ENCODE assay signal across 26 cellular contexts in genomic region chr6:1337791-1338190, GRCh38. TPM values are rescaled to one million over a fixed set of nuclear protein-coding genes. Genes with fewer than 3 reads are reported as not detected.
"Had no signal": no experiment of that assay in that cellular context is flagged by ENCODE, and none has a peak within 500 bp of the region (broad histone marks: within the 10 kb centered on the region; RNA-seq: fewer than 3 reads in every experiment).

No MANE protein-coding gene starts in this region.

- H3K4me1 Mint-ChIP-seq: activated naive CD8-positive, alpha-beta T cell treated with anti-CD3 and anti-CD28 coated beads for 36 hours; central memory CD8-positive, alpha-beta T cell; naive B cell; stimulated activated effector memory CD8-positive, alpha-beta T cell treated with anti-CD3 and anti-CD28 coated beads, Interleukin-12 subunit alpha, Interleukin-12 subunit beta, amount 100 ng/mL, for 72 hours; stimulated activated naive CD8-positive, alpha-beta T cell treated with anti-CD3 and anti-CD28 coated beads, Interleukin-15, amount 100 ng/mL, for 72 hours had no signal

- H3K4me3 Mint-ChIP-seq: activated naive CD8-positive, alpha-beta T cell treated with anti-CD3 and anti-CD28 coated beads for 36 hours; activated T-cell treated with anti-CD3 and anti-CD28 coated beads, Interleukin-2, amount 50 U/mL, for 4 hours; central memory CD8-positive, alpha-beta T cell; stimulated activated effector memory CD8-positive, alpha-beta T cell treated with anti-CD3 and anti-CD28 coated beads, Interleukin-12 subunit alpha, Interleukin-12 subunit beta, amount 100 ng/mL, for 72 hours; stimulated activated naive CD8-positive, alpha-beta T cell treated with anti-CD3 and anti-CD28 coated beads, Interleukin-15, amount 100 ng/mL, for 72 hours; WTC11 had no signal

- DNase-seq: activated naive CD4-positive, alpha-beta T cell; activated naive CD8-positive, alpha-beta T cell treated with anti-CD3 and anti-CD28 coated beads for 36 hours; activated T-cell treated with anti-CD3 and anti-CD28 coated beads, Interleukin-2, amount 50 U/mL, for 4 hours; amniotic stem cell; effector memory CD4-positive, alpha-beta T cell; foreskin keratinocyte; lower lobe of right lung; naive B cell; nucleus accumbens; right lobe of liver; small intestine; stimulated activated CD4-positive, alpha-beta T cell treated with anti-CD3 and anti-CD28 coated beads, Interleukin-2, amount 100 ng/mL, for 24 hours; stimulated activated naive CD8-positive, alpha-beta T cell treated with anti-CD3 and anti-CD28 coated beads, Interleukin-15, amount 100 ng/mL, for 72 hours; tibial artery had no signal

- H3K36me3 ChIP-seq: breast epithelium, lower lobe of right lung, right lobe of liver, tibial artery had no signal

- H3K4me3 ChIP-seq: breast epithelium, lower lobe of right lung, right lobe of liver, tibial artery had no signal

- H3K27ac Mint-ChIP-seq: activated naive CD8-positive, alpha-beta T cell treated with anti-CD3 and anti-CD28 coated beads for 36 hours; activated T-helper 2 cell treated with anti-CD3 and anti-CD28 coated beads, Interferon-gamma antibody, Interleukin-2, Interleukin-4, amounts not matched to agents 10 μg/mL and 5 μg/mL and 100 μg/mL, durations not matched to agents 14 hours and 24 hours and 36 hours; naive B cell; stimulated activated effector memory CD8-positive, alpha-beta T cell treated with anti-CD3 and anti-CD28 coated beads, Interleukin-12 subunit alpha, Interleukin-12 subunit beta, amount 100 ng/mL, for 72 hours; stimulated activated naive CD8-positive, alpha-beta T cell treated with anti-CD3 and anti-CD28 coated beads, Interleukin-15, amount 100 ng/mL, for 72 hours; WTC11 had no signal

- H3K4me1 ChIP-seq: parathyroid adenoma, tibial artery had no signal

- H3K27ac ChIP-seq: breast epithelium, foreskin keratinocyte, lower lobe of right lung, parathyroid adenoma, right lobe of liver, tibial artery had no signal

- H3K9me3 ChIP-seq: breast epithelium, lower lobe of right lung, right lobe of liver, tibial artery had no signal

- H3K9me3 Mint-ChIP-seq: activated naive CD8-positive, alpha-beta T cell treated with anti-CD3 and anti-CD28 coated beads for 36 hours; activated T-cell treated with anti-CD3 and anti-CD28 coated beads, Interleukin-2, amount 50 U/mL, for 4 hours; activated T-helper 2 cell treated with anti-CD3 and anti-CD28 coated beads, Interferon-gamma antibody, Interleukin-2, Interleukin-4, amounts not matched to agents 10 μg/mL and 5 μg/mL and 100 μg/mL, durations not matched to agents 14 hours and 24 hours and 36 hours; central memory CD8-positive, alpha-beta T cell; stimulated activated effector memory CD8-positive, alpha-beta T cell treated with anti-CD3 and anti-CD28 coated beads, Interleukin-12 subunit alpha, Interleukin-12 subunit beta, amount 100 ng/mL, for 72 hours; stimulated activated naive CD8-positive, alpha-beta T cell treated with anti-CD3 and anti-CD28 coated beads, Interleukin-15, amount 100 ng/mL, for 72 hours; WTC11 had no signal

- FAIRE-seq: colon, small intestine had no signal

- H3K36me3 Mint-ChIP-seq: activated naive CD8-positive, alpha-beta T cell treated with anti-CD3 and anti-CD28 coated beads for 36 hours; naive B cell; stimulated activated effector memory CD8-positive, alpha-beta T cell treated with anti-CD3 and anti-CD28 coated beads, Interleukin-12 subunit alpha, Interleukin-12 subunit beta, amount 100 ng/mL, for 72 hours; WTC11 had no signal

RNA-seq across cellular contexts. Expression of gene FOXQ1, which starts 25.9 kb away (rescaled TPM):
- total RNA-seq: activated naive CD8-positive, alpha-beta T cell treated with anti-CD3 and anti-CD28 coated beads for 36 hours; activated T-cell treated with anti-CD3 and anti-CD28 coated beads, Interleukin-2, amount 50 U/mL, for 4 hours; activated T-helper 2 cell treated with anti-CD3 and anti-CD28 coated beads, Interferon-gamma antibody, Interleukin-2, Interleukin-4, amounts not matched to agents 10 μg/mL and 5 μg/mL and 100 μg/mL, durations not matched to agents 14 hours and 24 hours and 36 hours; dermis microvascular lymphatic vessel endothelial cell; glomerular endothelial cell; mesenteric fat pad had no signal
- polyA plus RNA-seq: neural cell had no signal

RNA-seq across cellular contexts. Expression of gene FOXF2, which starts 51.6 kb away (rescaled TPM):
- total RNA-seq: activated naive CD8-positive, alpha-beta T cell treated with anti-CD3 and anti-CD28 coated beads for 36 hours; activated T-helper 2 cell treated with anti-CD3 and anti-CD28 coated beads, Interferon-gamma antibody, Interleukin-2, Interleukin-4, amounts not matched to agents 10 μg/mL and 5 μg/mL and 100 μg/mL, durations not matched to agents 14 hours and 24 hours and 36 hours; dermis microvascular lymphatic vessel endothelial cell; glomerular endothelial cell; left lobe of liver had no signal
- polyA plus RNA-seq: neural cell had no signal
